12 cellular contexts compared by ENCODE assay signal in genomic region chr1:203282720-203283542, GRCh38. TPM values are rescaled to one million over a fixed set of nuclear protein-coding genes. Genes with fewer than 3 reads are reported as not detected.
DNase-seq lines count a peak whose midpoint lies in the region; ATAC-seq and TF ChIP-seq lines count a peak whose summit lies in the region.
"Had no signal": no experiment of that assay in that cellular context is flagged by ENCODE, and none has a peak within 500 bp of the region (broad histone marks: within the 10 kb centered on the region; RNA-seq: fewer than 3 reads in every experiment).

No MANE protein-coding gene starts in this region.

- no peaks in the 10 kb centered on the region for H3K27me3 ChIP-seq in heart left ventricle
- H3K27me3 ChIP-seq in Peyer's patch = no peaks in the 10 kb centered on the region
- H3K27me3 ChIP-seq in mucosa of rectum (ENCODE audit: control insufficient read depth in 2 of 2, insufficient read depth in 2 of 2, low read length in 2 of 2) = no peaks in the 10 kb centered on the region

- intact Hi-C loops in heart left ventricle (cut with DNase I) = no loop called here
- intact Hi-C loops in Right ventricle myocardium superior (cut with DNase I) = no loop called here

- H3K9me3 ChIP-seq in heart left ventricle = no peaks in the 10 kb centered on the region
- H3K9me3 ChIP-seq in Peyer's patch = no peaks in the 10 kb centered on the region
- H3K9me3 ChIP-seq in mucosa of rectum (ENCODE audit: control insufficient read depth in 2 of 2, low read length in 2 of 2) = no peaks in the 10 kb centered on the region

- DNase-seq in heart left ventricle = peak in 1 of 5 donors; percentile 5
- DNase-seq in Right ventricle myocardium superior = no peak
- peak in 2 of 3 donors; percentile 46 to 55 for DNase-seq in Peyer's patch
- DNase-seq in ureter (ENCODE audit: low spot score) = peak; percentile 38
- DNase-seq in stimulated activated CD4-positive, alpha-beta T cell treated with anti-CD3 and anti-CD28 coated beads, Interleukin-4, amount 100 ng/mL, for 1 hour = no peak
- DNase-seq: CD4-positive, alpha-beta T cell; NCI-H2081 treated with DMSO at 0.1 percent for 48 hours; stimulated activated CD4-positive, alpha-beta T cell treated with anti-CD3 and anti-CD28 coated beads, Interleukin-12 subunit alpha, Interleukin-12 subunit beta, amount 100 ng/mL, for 4 hours had no signal

- TF ChIP-seq CTCF in heart left ventricle (IDR thresholded peaks at IDR 0.05) = no peak
- no peak for TF ChIP-seq CTCF in Peyer's patch (IDR thresholded peaks at IDR 0.05)

- 69 to 76% (median 74%) methylated on average over 11 of the region's 11 CpGs for WGBS in heart left ventricle, 4 donors

- TF ChIP-seq POLR2A in heart left ventricle (IDR thresholded peaks at IDR 0.05) = no peak
- no peak for TF ChIP-seq POLR2A in Peyer's patch (IDR thresholded peaks at IDR 0.05)

- H3K4me1 ChIP-seq in heart left ventricle (peaks cover 21 to 86% (median 64%) of the 10 kb centered on the region in 12 donors), Peyer's patch (peaks cover 13 to 67% (median 29%) of the 10 kb centered on the region in 4 donors), mucosa of rectum (ENCODE audit: control insufficient read depth in 2 of 2, insufficient read depth in 2 of 2, low read length in 2 of 2) (peaks cover 52 to 61% of the 10 kb centered on the region in 2 donors)

- ATAC-seq in heart left ventricle (peak in 1 of 4 donors; percentile 1), Right ventricle myocardium superior (ENCODE audit: poor library complexity) (no peak), HG02610 (IDR thresholded peaks at IDR 0.05; ENCODE audit: unreplicated experiment) (no peak), GM21528 (IDR thresholded peaks at IDR 0.05; ENCODE audit: low FRiP score, unreplicated experiment) (no peak)

- H3K4me3 ChIP-seq in heart left ventricle = no peak overlapping the region
- H3K4me3 ChIP-seq in Peyer's patch = no peak overlapping the region
- H3K4me3 ChIP-seq in mucosa of rectum (ENCODE audit: low read length in 2 of 2) = no peak overlapping the region

- H3K36me3 ChIP-seq in heart left ventricle (no peaks in the 10 kb centered on the region), Peyer's patch (no peaks in the 10 kb centered on the region), mucosa of rectum (ENCODE audit: control insufficient read depth in 2 of 2, insufficient read depth in 2 of 2, low read length in 2 of 2) (no peaks in the 10 kb centered on the region)

- H3K9ac ChIP-seq in mucosa of rectum (ENCODE audit: low read depth in 1 of 2, low read length in 2 of 2) = peak overlapping the region in 1 of 2 donors; percentile 39

- H3K27ac ChIP-seq in heart left ventricle = peak overlapping the region; percentile 50 to 98 (median 88)
- peak overlapping the region in 3 of 4 donors; percentile 64 to 92 (median 66) for H3K27ac ChIP-seq in Peyer's patch
- peak overlapping the region; percentile 8 to 12 for H3K27ac ChIP-seq in mucosa of rectum (ENCODE audit: low read depth in 2 of 2, low read length in 2 of 2)

RNA-seq across cellular contexts. Expression of gene BTG2, which starts 22.4 kb away (rescaled TPM):
- 100 to 1,000 TPM in 1 of 9 donors, 10 to 100 TPM in 8; 28.0 to 174 (median 42.1) TPM for total RNA-seq in heart left ventricle
- polyA plus RNA-seq in heart left ventricle = 10 to 100 TPM; 23.8 to 77.3 TPM
- 40.5 TPM for total RNA-seq in Right ventricle myocardium superior
- total RNA-seq in Peyer's patch = 100 to 1,000 TPM in 1 of 4 donors, 10 to 100 TPM in 3; 45.0 to 129 (median 58.8) TPM
- 199 TPM for total RNA-seq in ureter

RNA-seq across cellular contexts. Expression of gene CHIT1, which starts 53.5 kb away (rescaled TPM):
- total RNA-seq in heart left ventricle (1 to 10 TPM in 1 of 9 donors, under 1 TPM in 4, not detected in 4; 0.05 to 1.7 (median 0.22) TPM), Right ventricle myocardium superior (0.48 TPM), Peyer's patch (1 to 10 TPM in 1 of 4 donors, under 1 TPM in 1, not detected in 2; 0.67 to 4.1 TPM), ureter (6.6 TPM)
- not detected for polyA plus RNA-seq in heart left ventricle
- polyA plus RNA-seq: urinary bladder had no signal

Comparison
In these comparisons a context has a peak if more than half of its experiments do, and no peak if none do; other contexts are left out.
1. DNase-seq: peak in Peyer's patch (2 of 3) and ureter (single experiment); none in Right ventricle myocardium superior (single experiment) and stimulated activated CD4-positive, alpha-beta T cell treated with anti-CD3 and anti-CD28 coated beads, Interleukin-4, amount 100 ng/mL, for 1 hour (single experiment).
2. H3K27ac ChIP-seq: peak in every context shown above with its lines; median percentile 88 in heart left ventricle; 66 in Peyer's patch; 10 in mucosa of rectum.